8 cellular contexts compared by ENCODE assay signal in the genomic region with DNA sequence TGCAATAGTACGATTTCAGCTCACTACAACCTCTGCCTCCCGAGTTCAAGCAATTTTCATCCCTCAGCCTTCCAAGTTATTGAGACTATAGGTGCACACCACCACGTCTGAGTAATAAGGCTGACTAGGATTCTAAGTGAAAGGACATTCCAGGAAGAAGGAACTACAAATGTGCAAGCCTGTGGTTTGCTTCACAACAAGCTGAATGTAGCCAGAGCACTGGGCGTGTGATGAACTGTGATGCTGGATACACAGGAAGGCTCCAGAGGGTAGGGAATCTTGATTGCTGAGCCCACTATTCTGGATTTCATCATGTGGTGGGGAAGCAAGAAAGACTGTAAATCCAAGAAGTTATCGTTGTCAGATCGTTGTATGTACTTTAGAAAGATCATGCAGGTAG. TPM values are rescaled to one million over a fixed set of nuclear protein-coding genes. Genes with fewer than 3 reads are reported as not detected.
DNase-seq lines count a peak whose midpoint lies in the region; ATAC-seq, FAIRE-seq and TF ChIP-seq lines count a peak whose summit lies in the region.
"Not testable (repeated sequence)": the region's sequence is repeated elsewhere in the genome, so short reads cannot be mapped to it uniquely, and the experiment has no call there.

No MANE protein-coding gene starts in this region.

- not testable (repeated sequence) for BruUV-seq in K562 (replicated peaks; lab: Mats Ljungman, UMichigan)

- peaks cover 70% of the 10 kb centered on the region for H3K79me2 ChIP-seq in K562 (ENCODE audit: control insufficient read depth, insufficient read depth, low read length)

- peak overlapping the region; percentile 54 for H3K27ac Mint-ChIP-seq in T-helper 17 cell
- peak overlapping the region; percentile 51 to 77 for H3K27ac Mint-ChIP-seq in effector memory CD8-positive, alpha-beta T cell
- peak overlapping the region; percentile 47 for H3K27ac Mint-ChIP-seq in nephron progenitor cell
- H3K27ac Mint-ChIP-seq in stimulated activated naive B cell treated with anti-CD40 and anti-IgM and Interleukin-4, amounts not matched to agents 10 μg/mL and 1 μg/mL and 100 μg/mL, for 72 hours = peak overlapping the region; percentile 9

- H3K9me3 ChIP-seq in AG04450 (ENCODE audit: control insufficient read depth, insufficient read depth, low read length); T-helper 17 cell (ENCODE audit: control insufficient read depth, low read length, poor library complexity, severe bottlenecking); K562 (replicated peaks; ENCODE audit: control insufficient read depth, insufficient read depth, low read depth, low read length): not testable (repeated sequence)

- TF ChIP-seq EP300 in K562 (IDR thresholded peaks at IDR 0.05; ENCODE audit: low read length) = not testable (repeated sequence)

- H3K4me3 ChIP-seq in AG04450 (ENCODE audit: low read depth, low read length); K562: not testable (repeated sequence)

- peaks cover 82% of the 10 kb centered on the region for H3K36me3 ChIP-seq in K562 (ENCODE audit: control insufficient read depth, insufficient read depth, low read length)

- not testable (repeated sequence) for H3K27me3 ChIP-seq in AG04450 (ENCODE audit: control insufficient read depth, insufficient read depth, low read length); K562 (ENCODE audit: control insufficient read depth in 2 of 2, insufficient read depth in 2 of 2, low read length in 2 of 2)

- H3K9ac ChIP-seq in K562 (ENCODE audit: insufficient read depth in 1 of 2, low read depth in 2 of 2, low read length in 2 of 2) = not testable (repeated sequence)

- not testable (repeated sequence) for TF ChIP-seq RAD21 in K562 (CRISPR knock-in tag; conservative IDR thresholded peaks at IDR 0.05 in 1 of 2, IDR thresholded peaks at IDR 0.05 in 1 of 2)

- POLR2A ChIA-PET in AG04450 (lab: Yijun Ruan, JAX); K562 (lab: Yijun Ruan, JAX): not testable (repeated sequence)

- CTCF ChIA-PET in AG04450 (lab: Charles Lee) = interaction anchor here (0.5 kb wide), 1 partner anchor 111 kb away, joined by 3 read pairs; no protein-coding TSS in a partner anchor
- CTCF ChIA-PET in K562 (lab: Yijun Ruan, JAX; ENCODE audit: low intra/inter-chr PET ratio) = not testable (repeated sequence)

- H3K27ac ChIP-seq in AG04450 (ENCODE audit: low read depth, low read length) = peak overlapping the region; percentile 21
- H3K27ac ChIP-seq in K562 (ENCODE audit: extremely low read depth, low read depth, low read length) = not testable (repeated sequence)

- DNase-seq in AG04450 (ENCODE audit: low read depth, low spot score); H54 (ENCODE audit: insufficient read length, low spot score); T-helper 17 cell; K562 (ENCODE audit: extremely low read depth in 1 of 4, low spot score in 3 of 4); effector memory CD8-positive, alpha-beta T cell; left colon; nephron progenitor cell; stimulated activated naive B cell treated with anti-CD40 and anti-IgM and Interleukin-4, amounts not matched to agents 10 μg/mL and 1 μg/mL and 100 μg/mL, for 72 hours: not testable (repeated sequence)

- not testable (repeated sequence) for H3K4me3 Mint-ChIP-seq in T-helper 17 cell; effector memory CD8-positive, alpha-beta T cell; nephron progenitor cell; stimulated activated naive B cell treated with anti-CD40 and anti-IgM and Interleukin-4, amounts not matched to agents 10 μg/mL and 1 μg/mL and 100 μg/mL, for 72 hours

- intact Hi-C loops in K562 (cut with micrococcal nuclease); left colon (cut with DNase I, micrococcal nuclease): not testable (repeated sequence)

- not testable (repeated sequence) for TF ChIP-seq CTCF in AG04450 (IDR thresholded peaks at IDR 0.05; ENCODE audit: low read depth, low read length); K562 (IDR thresholded peaks at IDR 0.05 in 2 of 3, conservative IDR thresholded peaks at IDR 0.05 in 1 of 3; ENCODE audit: insufficient read depth in 2 of 3, low read depth in 1 of 3, low read length in 3 of 3); nephron progenitor cell (IDR thresholded peaks at IDR 0.05)

- not testable (repeated sequence) for H3K4me1 ChIP-seq in K562 (replicated peaks in 1 of 2; ENCODE audit: control insufficient read depth in 2 of 2, insufficient read depth in 2 of 2, low read length in 2 of 2)

- not testable (repeated sequence) for H4K20me1 ChIP-seq in K562 (replicated peaks; ENCODE audit: control insufficient read depth, insufficient read depth, low read length)

- H3K9me3 Mint-ChIP-seq in effector memory CD8-positive, alpha-beta T cell; nephron progenitor cell; stimulated activated naive B cell treated with anti-CD40 and anti-IgM and Interleukin-4, amounts not matched to agents 10 μg/mL and 1 μg/mL and 100 μg/mL, for 72 hours: not testable (repeated sequence)

- H2AFZ ChIP-seq in K562 (ENCODE audit: low read depth, low read length) = not testable (repeated sequence)

- H3K4me2 ChIP-seq in K562 (ENCODE audit: insufficient read depth, low read length) = not testable (repeated sequence)

- FAIRE-seq in H54 (lab: Jason Lieb, UNC) = peak; percentile 73
- FAIRE-seq in K562 (lab: Jason Lieb, UNC) = not testable (repeated sequence)

- in situ Hi-C loops in K562 (cut with MboI) = not testable (repeated sequence)

- not testable (repeated sequence) for H3K9me1 ChIP-seq in K562 (ENCODE audit: control insufficient read depth, insufficient read depth, low read length)

- H3K4me1 Mint-ChIP-seq in T-helper 17 cell = peaks cover 29% of the 10 kb centered on the region
- peaks cover 20 to 44% of the 10 kb centered on the region in 2 donors for H3K4me1 Mint-ChIP-seq in effector memory CD8-positive, alpha-beta T cell (ENCODE audit: low read depth in 2 of 2)
- H3K4me1 Mint-ChIP-seq in nephron progenitor cell = not testable (repeated sequence)
- peaks cover 19 to 28% of the 10 kb centered on the region in 2 donors for H3K4me1 Mint-ChIP-seq in stimulated activated naive B cell treated with anti-CD40 and anti-IgM and Interleukin-4, amounts not matched to agents 10 μg/mL and 1 μg/mL and 100 μg/mL, for 72 hours

- WGBS in K562 (ENCODE audit: insufficient coverage, low coverage, missing lambda C conversion rate) = 71% methylated on average over 6 of the region's 6 CpGs

- ATAC-seq in T-helper 17 cell; effector memory CD8-positive, alpha-beta T cell (replicated peaks); stimulated activated naive B cell treated with anti-CD40 and anti-IgM and Interleukin-4, amounts not matched to agents 10 μg/mL and 1 μg/mL and 100 μg/mL, for 72 hours (replicated peaks): not testable (repeated sequence)
- peak; percentile 20; the same call in 2 of the 3 replicates for ATAC-seq in K562
- peak; percentile 59 for ATAC-seq in left colon

- H3K27me3 Mint-ChIP-seq in T-helper 17 cell; effector memory CD8-positive, alpha-beta T cell; nephron progenitor cell (ENCODE audit: low read depth, poor library complexity); stimulated activated naive B cell treated with anti-CD40 and anti-IgM and Interleukin-4, amounts not matched to agents 10 μg/mL and 1 μg/mL and 100 μg/mL, for 72 hours: not testable (repeated sequence)

- TF ChIP-seq POLR2A in H54 (IDR thresholded peaks at IDR 0.05; ENCODE audit: low read depth, low read length); K562 (conservative IDR thresholded peaks at IDR 0.05): not testable (repeated sequence)

- H3K36me3 Mint-ChIP-seq in T-helper 17 cell (ENCODE audit: low read depth) = not testable (repeated sequence)
- H3K36me3 Mint-ChIP-seq in effector memory CD8-positive, alpha-beta T cell (ENCODE audit: insufficient read depth) = peaks cover 58% of the 10 kb centered on the region
- H3K36me3 Mint-ChIP-seq in nephron progenitor cell (ENCODE audit: low read depth) = peaks cover 58% of the 10 kb centered on the region
- peaks cover 11 to 52% of the 10 kb centered on the region in 2 donors for H3K36me3 Mint-ChIP-seq in stimulated activated naive B cell treated with anti-CD40 and anti-IgM and Interleukin-4, amounts not matched to agents 10 μg/mL and 1 μg/mL and 100 μg/mL, for 72 hours

RNA-seq across cellular contexts. Expression of gene KCTD7, which starts 54.6 kb away (rescaled TPM):
- 14.7 and 14.8 TPM in 2 replicates for polyA plus RNA-seq in AG04450 (2011; rRNA removed)
- 13.4 and 17.1 TPM in 2 replicates for polyA minus RNA-seq in AG04450 (2011; rRNA and poly(A)+ RNA removed)
- total RNA-seq in T-helper 17 cell = 10 to 100 TPM; 27.0 to 32.2 TPM
- 25.1 and 37.5 TPM in 2 replicates for total RNA-seq in K562 (2011; cell fraction: chromatin; rRNA removed; ENCODE audit: low replicate concordance)
- 22.6 and 24.3 TPM in 2 replicates for total RNA-seq in K562 (2011; cell fraction: nucleolus; rRNA removed)
- 26.7 and 37.0 TPM in 2 replicates for total RNA-seq in K562 (2011; cell fraction: nucleoplasm; rRNA removed)
- 5.0 and 10.3 TPM in 2 replicates for total RNA-seq in K562 (2014; rRNA removed)
- total RNA-seq in K562 (2014; rRNA removed; fragmentation: Illumina TruSeq; extraction: Trizol) = 9.0 and 9.6 TPM in 2 replicates
- total RNA-seq in K562 (2015; rRNA removed; fragmentation: Illumina TruSeq; extraction: Trizol) = 7.6 and 8.2 TPM in 2 replicates
- 11.4 and 12.3 TPM in 2 replicates for total RNA-seq in K562 (2021)
- polyA plus RNA-seq in K562 (2011; rRNA removed) = 23.6 and 26.0 TPM in 2 replicates
- polyA plus RNA-seq in K562 (2011; cell fraction: cytosol; rRNA removed) = 25.6 and 33.4 TPM in 2 replicates
- 46.8 and 68.8 TPM in 2 replicates for polyA plus RNA-seq in K562 (2011; cell fraction: nucleus; rRNA removed)
- polyA plus RNA-seq in K562 (2012) = 7.9 and 17.0 TPM in 2 replicates
- 10.6 and 11.8 TPM in 2 replicates for polyA plus RNA-seq in K562 (2014; fragmentation: Illumina TruSeq; extraction: Trizol)
- polyA plus RNA-seq in K562 (2014; fragmentation: Nextera tagmentation; extraction: Ambion mirVana) = 1 to 10 TPM; 1.5 to 1.7 TPM
- polyA plus RNA-seq in K562 (2014; rRNA removed) = 10.1 and 11.7 TPM in 2 replicates
- polyA minus RNA-seq in K562 (2011; rRNA and poly(A)+ RNA removed) = 10.4 and 17.3 TPM in 2 replicates
- 7.6 and 9.8 TPM in 2 replicates for polyA minus RNA-seq in K562 (2011; cell fraction: cytosol; rRNA and poly(A)+ RNA removed)
- polyA minus RNA-seq in K562 (2011; cell fraction: nucleus; rRNA and poly(A)+ RNA removed) = 10.2 and 12.0 TPM in 2 replicates
- 1 to 10 TPM; 5.6 to 8.6 TPM for total RNA-seq in left colon

Comparison
In these comparisons a context has a peak if more than half of its experiments do, and no peak if none do; other contexts are left out.
1. H3K27ac Mint-ChIP-seq: peak in every context shown above with its lines; median percentile 64 in effector memory CD8-positive, alpha-beta T cell; 54 in T-helper 17 cell; 47 in nephron progenitor cell; 9 in stimulated activated naive B cell treated with anti-CD40 and anti-IgM and Interleukin-4, amounts not matched to agents 10 μg/mL and 1 μg/mL and 100 μg/mL, for 72 hours.